Comparison of ENCODE assay signal across 24 cellular contexts in the genomic region with DNA sequence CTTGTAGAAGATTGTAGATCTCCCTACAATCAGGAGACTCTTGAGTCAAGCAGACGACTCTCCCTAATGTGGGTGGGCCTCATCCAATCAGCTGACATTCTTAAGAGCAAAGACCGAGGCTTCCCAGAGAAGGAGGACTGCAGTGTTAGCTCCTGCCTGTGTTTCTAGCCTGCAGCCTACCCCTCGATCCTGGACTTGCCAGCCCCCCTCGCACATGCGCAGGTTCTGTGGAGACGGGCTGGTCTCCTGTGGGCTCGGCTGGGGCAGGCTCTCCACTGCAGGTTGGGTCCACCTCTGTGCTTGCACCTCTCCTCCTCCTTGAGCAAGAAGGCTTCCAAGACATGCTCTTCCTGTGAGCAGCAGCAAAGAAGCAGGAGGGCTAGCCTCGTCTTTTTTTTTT.
"Had no signal": no experiment of that assay in that cellular context is flagged by ENCODE, and none has a peak within 500 bp of the region (broad histone marks: within the 10 kb centered on the region; RNA-seq: fewer than 3 reads in every experiment).

No MANE protein-coding gene starts in this region.

- H3K4me3 Mint-ChIP-seq: central memory CD8-positive, alpha-beta T cell; immature natural killer cell; naive thymus-derived CD4-positive, alpha-beta T cell; nephron; neural progenitor cell; stimulated activated naive CD8-positive, alpha-beta T cell treated with anti-CD3 and anti-CD28 coated beads, Interleukin-15, amount 100 ng/mL, for 72 hours had no signal

- H3K4me1 ChIP-seq: colonic mucosa, neural progenitor cell, right lobe of liver, suprapubic skin, transverse colon had no signal

- H3K4me2 ChIP-seq: neural progenitor cell had no signal

- H3K4me1 Mint-ChIP-seq: central memory CD8-positive, alpha-beta T cell; immature natural killer cell; naive thymus-derived CD4-positive, alpha-beta T cell; nephron; neural progenitor cell; stimulated activated naive CD8-positive, alpha-beta T cell treated with anti-CD3 and anti-CD28 coated beads, Interleukin-15, amount 100 ng/mL, for 72 hours had no signal

- H3K27ac Mint-ChIP-seq: immature natural killer cell; naive thymus-derived CD4-positive, alpha-beta T cell; nephron; neural progenitor cell; stimulated activated naive CD8-positive, alpha-beta T cell treated with anti-CD3 and anti-CD28 coated beads, Interleukin-15, amount 100 ng/mL, for 72 hours had no signal

- H3K36me3 ChIP-seq: colonic mucosa, neural progenitor cell, ovary, right lobe of liver, suprapubic skin, transverse colon had no signal

- H3K4me3 ChIP-seq: colonic mucosa, neural progenitor cell, ovary, right lobe of liver, suprapubic skin, transverse colon had no signal

- H3K36me3 Mint-ChIP-seq: immature natural killer cell; naive thymus-derived CD4-positive, alpha-beta T cell; neural progenitor cell had no signal

- ATAC-seq: naive thymus-derived CD4-positive, alpha-beta T cell; right lobe of liver; stimulated activated naive CD8-positive, alpha-beta T cell treated with anti-CD3 and anti-CD28 coated beads, Interleukin-15, amount 100 ng/mL, for 72 hours had no signal

- H3K9me3 ChIP-seq: colonic mucosa, ovary, right lobe of liver, suprapubic skin, transverse colon had no signal

- H3K9ac ChIP-seq: neural progenitor cell had no signal

- H3K27ac ChIP-seq: colonic mucosa, neural progenitor cell, ovary, right lobe of liver, suprapubic skin, transverse colon had no signal

- DNase-seq: colonic mucosa; dermis blood vessel endothelial cell; effector memory CD4-positive, alpha-beta T cell; erythroblast; hypothalamus; immature natural killer cell; mesendoderm; midbrain; naive thymus-derived CD4-positive, alpha-beta T cell; nucleus accumbens; ovary; retina; right lobe of liver; small intestine; stimulated activated CD4-positive, alpha-beta T cell treated with anti-CD3 and anti-CD28 coated beads, Interleukin-15, amount 100 ng/mL, for 24 hours; stimulated activated CD4-positive, alpha-beta T cell treated with anti-CD3 and anti-CD28 coated beads, Interleukin-4, amount 100 ng/mL, for 1 hour; stimulated activated CD8-positive, alpha-beta memory T cell treated with anti-CD3 and anti-CD28 coated beads, Interleukin-4, amount 100 ng/mL, for 48 hours; stimulated activated naive CD4-positive, alpha-beta T cell; stimulated activated naive CD8-positive, alpha-beta T cell treated with anti-CD3 and anti-CD28 coated beads, Interleukin-15, amount 100 ng/mL, for 72 hours; transverse colon had no signal

- H3K27me3 ChIP-seq: colonic mucosa, ovary, right lobe of liver, transverse colon had no signal

- H3K9me3 Mint-ChIP-seq: central memory CD8-positive, alpha-beta T cell; immature natural killer cell; nephron had no signal

- H2AFZ ChIP-seq: neural progenitor cell had no signal
